In the genomic region with DNA sequence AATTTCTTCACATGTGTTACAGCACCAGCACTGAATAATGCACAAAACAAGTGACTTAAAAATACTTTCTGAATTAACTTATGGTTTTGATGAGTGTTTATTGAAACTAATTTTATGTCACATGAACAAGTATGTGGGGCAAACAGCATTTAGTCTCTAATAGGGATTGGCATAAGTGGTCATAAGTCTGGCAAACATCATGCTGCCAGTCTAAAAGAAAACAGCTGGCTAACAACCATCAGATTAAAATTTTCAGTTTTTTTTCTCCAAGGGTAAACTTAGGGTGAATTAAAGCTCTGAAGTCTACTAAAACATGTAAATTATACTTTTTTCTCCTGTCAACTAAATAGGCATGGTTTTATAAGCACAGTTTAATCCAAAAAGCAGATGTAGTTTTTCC, we compare ENCODE assay signal across 29 cellular contexts.
"Had no signal": no experiment of that assay in that cellular context is flagged by ENCODE, and none has a peak within 500 bp of the region (broad histone marks: within the 10 kb centered on the region; RNA-seq: fewer than 3 reads in every experiment).

No MANE protein-coding gene starts in this region.

- H3K36me3 ChIP-seq: adrenal gland, esophagus squamous epithelium, heart left ventricle had no signal

- H3K9me3 ChIP-seq: adrenal gland, body of pancreas, esophagus squamous epithelium had no signal

- DNase-seq: activated CD4-positive, alpha-beta memory T cell treated with anti-CD3 and anti-CD28 coated beads for 36 hours; activated CD4-positive, alpha-beta T cell treated with anti-CD3 and anti-CD28 coated beads for 36 hours; activated CD4-positive, alpha-beta T cell treated with anti-CD3 and anti-CD28 coated beads, Interleukin-2, amount 10 ng/mL, durations not matched to agents 24 days and 14 days; activated CD4-positive, CD25-positive, alpha-beta regulatory T cell; activated CD4-positive, CD25-positive, alpha-beta regulatory T cell treated with anti-CD3 and anti-CD28 coated beads, Interleukin-2, amount 50 U/mL, for 72 hours; activated CD8-positive, alpha-beta memory T cell treated with anti-CD3 and anti-CD28 coated beads, Interleukin-2, amount 10 ng/mL, durations not matched to agents 7 days and 5 days; activated CD8-positive, alpha-beta memory T cell treated with anti-CD3 and anti-CD28 coated beads, Interleukin-2, amount 50 U/mL, for 4 hours; activated CD8-positive, alpha-beta T cell treated with anti-CD3 and anti-CD28 coated beads, Interleukin-2, amount 10 ng/mL, durations not matched to agents 7 days and 5 days; activated effector memory CD4-positive, alpha-beta T cell treated with anti-CD3 and anti-CD28 coated beads, Interleukin-2, amount 50 U/mL, for 16 hours; activated naive CD4-positive, alpha-beta T cell treated with anti-CD3 and anti-CD28 coated beads for 36 hours; activated naive CD8-positive, alpha-beta T cell treated with anti-CD3 and anti-CD28 coated beads for 36 hours; activated naive CD8-positive, alpha-beta T cell treated with anti-CD3 and anti-CD28 coated beads, Interleukin-2, amount 50 U/mL, for 24 hours; activated T-cell treated with anti-CD3 and anti-CD28 coated beads, Interleukin-2, amount 50 U/mL, for 1 hour; activated T-cell treated with anti-CD3 and anti-CD28 coated beads, Interleukin-2, amount 50 U/mL, for 48 hours; adrenal gland; amygdala; aorta; body of pancreas; caudate nucleus; cortex of kidney; dermis blood vessel endothelial cell; effector CD4-positive, alpha-beta T cell; effector memory CD8-positive, alpha-beta T cell; esophagus squamous epithelium; foreskin fibroblast; heart left ventricle; T-helper 17 cell; T1000 had no signal

- H3K27ac ChIP-seq: adrenal gland, body of pancreas, epithelial cell of prostate, esophagus squamous epithelium, heart left ventricle had no signal

- ATAC-seq: activated CD4-positive, alpha-beta T cell treated with anti-CD3 and anti-CD28 coated beads for 36 hours; activated CD8-positive, alpha-beta memory T cell treated with anti-CD3 and anti-CD28 coated beads, Interleukin-2, amount 10 ng/mL, durations not matched to agents 7 days and 5 days; activated CD8-positive, alpha-beta T cell treated with anti-CD3 and anti-CD28 coated beads, Interleukin-2, amount 10 ng/mL, durations not matched to agents 7 days and 5 days; activated naive CD8-positive, alpha-beta T cell treated with anti-CD3 and anti-CD28 coated beads, Interleukin-2, amount 50 U/mL, for 24 hours; body of pancreas; effector memory CD8-positive, alpha-beta T cell; heart left ventricle; T-helper 17 cell had no signal

- H3K4me1 ChIP-seq: adrenal gland, body of pancreas, esophagus squamous epithelium, heart left ventricle had no signal

- H3K4me3 ChIP-seq: adrenal gland, body of pancreas, esophagus squamous epithelium, heart left ventricle had no signal

- H3K27me3 ChIP-seq: adrenal gland, body of pancreas, esophagus squamous epithelium, heart left ventricle had no signal
